ENCODE assay signal across 1 cellular context in the genomic region with DNA sequence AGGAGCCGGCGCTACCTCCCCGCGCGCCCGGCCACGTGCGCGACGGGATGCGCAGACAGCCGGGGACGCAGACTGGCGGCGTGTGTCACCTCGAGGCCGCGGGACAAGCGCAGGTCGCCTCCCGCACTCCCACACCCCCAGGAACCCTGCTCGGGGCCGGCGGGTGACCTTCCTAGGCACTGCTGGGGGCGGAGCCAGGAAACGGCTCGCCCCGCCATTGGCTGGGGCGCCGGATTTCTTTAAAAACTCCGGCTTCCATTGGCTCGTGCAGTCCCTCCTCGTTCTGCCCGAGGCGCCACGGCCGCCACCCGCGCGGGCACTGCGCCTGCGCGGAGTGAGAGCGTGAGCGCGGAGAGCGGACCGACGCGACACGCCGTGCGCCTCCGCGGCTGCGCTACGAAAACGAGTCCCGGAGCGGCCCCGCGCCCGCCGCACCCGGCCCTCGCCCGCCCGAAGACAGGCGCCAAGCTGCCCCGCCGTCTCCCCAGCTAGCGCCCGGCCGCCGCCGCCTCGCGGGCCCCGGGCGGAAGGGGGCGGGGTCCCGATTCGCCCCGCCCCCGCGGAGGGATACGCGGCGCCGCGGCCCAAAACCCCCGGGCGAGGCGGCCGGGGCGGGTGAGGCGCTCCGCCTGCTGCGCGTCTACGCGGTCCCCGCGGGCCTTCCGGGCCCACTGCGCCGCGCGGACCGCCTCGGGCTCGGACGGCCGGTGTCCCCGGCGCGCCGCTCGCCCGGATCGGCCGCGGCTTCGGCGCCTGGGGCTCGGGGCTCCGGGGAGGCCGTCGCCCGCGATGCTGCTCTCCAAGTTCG.
TF ChIP-seq lines count a peak whose summit lies in the region.

TSS of gene PIM3 (plus strand) at position 614 of the 808 bp plus-strand sequence. CDS start at position 790, 176 bp downstream.

TF ChIP-seq in HepG2, 621 proteins besides CTCF, POLR2A, EP300 and RAD21 (continued from another document and continues in another):
- TF ChIP-seq PATZ1 (CRISPR knock-in tag; IDR thresholded peaks at IDR 0.05): peak; percentile 88
- no peak for TF ChIP-seq HMGA1 (CRISPR knock-in tag; conservative IDR thresholded peaks at IDR 0.05)
- peak; percentile 55; the same call in 1 of the 2 replicates for TF ChIP-seq HNF1B (CRISPR knock-in tag; IDR thresholded peaks at IDR 0.05)
- no peak for TF ChIP-seq HHEX (CRISPR knock-in tag; IDR thresholded peaks at IDR 0.05)
- TF ChIP-seq XRCC5 (optimal IDR thresholded peaks at IDR 0.05; ENCODE audit: low read length): no peak
- no peak for TF ChIP-seq ZNF350 (CRISPR knock-in tag; IDR thresholded peaks at IDR 0.05; ENCODE audit: borderline replicate concordance, low read depth)
- no peak; the same call in 1 of the 2 replicates for TF ChIP-seq ZNF552 (CRISPR knock-in tag; IDR thresholded peaks at IDR 0.05; ENCODE audit: borderline replicate concordance)
- no peak for TF ChIP-seq ARID3A (IDR thresholded peaks at IDR 0.05; ENCODE audit: low read depth, low read length)
- TF ChIP-seq SMARCE1 (IDR thresholded peaks at IDR 0.05; ENCODE audit: borderline replicate concordance): no peak
- 0 out of 2 replicates have a peak, but pooled peaks have one; percentile 53 for TF ChIP-seq ZHX1 (CRISPR knock-in tag; IDR thresholded peaks at IDR 0.05; ENCODE audit: low read depth)
- TF ChIP-seq, protein P1, sequence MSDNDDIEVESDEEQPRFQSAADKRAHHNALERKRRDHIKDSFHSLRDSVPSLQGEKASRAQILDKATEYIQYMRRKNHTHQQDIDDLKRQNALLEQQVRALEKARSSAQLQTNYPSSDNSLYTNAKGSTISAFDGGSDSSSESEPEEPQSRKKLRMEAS (IDR thresholded peaks at IDR 0.05): peak; percentile 98
- TF ChIP-seq KLF13 (CRISPR knock-in tag; IDR thresholded peaks at IDR 0.05): no peak
- no peak for TF ChIP-seq MEIS1 (CRISPR knock-in tag; IDR thresholded peaks at IDR 0.05; ENCODE audit: borderline replicate concordance)
- TF ChIP-seq NFKBIZ (CRISPR knock-in tag; IDR thresholded peaks at IDR 0.05): 0 out of 2 replicates have a peak, but pooled peaks have one; percentile 24
- TF ChIP-seq AHR (CRISPR knock-in tag; IDR thresholded peaks at IDR 0.05): no peak
- TF ChIP-seq, protein P2, sequence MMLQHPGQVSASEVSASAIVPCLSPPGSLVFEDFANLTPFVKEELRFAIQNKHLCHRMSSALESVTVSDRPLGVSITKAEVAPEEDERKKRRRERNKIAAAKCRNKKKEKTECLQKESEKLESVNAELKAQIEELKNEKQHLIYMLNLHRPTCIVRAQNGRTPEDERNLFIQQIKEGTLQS (CRISPR knock-in tag; IDR thresholded peaks at IDR 0.05): no peak
- peak; percentile 66; the same call in 1 of the 2 replicates for TF ChIP-seq CREB3 (CRISPR knock-in tag; IDR thresholded peaks at IDR 0.05)
- TF ChIP-seq SALL2 (CRISPR knock-in tag; IDR thresholded peaks at IDR 0.05): peak; percentile 88
- TF ChIP-seq STAT6 (CRISPR knock-in tag; IDR thresholded peaks at IDR 0.05; ENCODE audit: borderline replicate concordance): no peak; the same call in 1 of the 2 replicates
- no peak for TF ChIP-seq ZNF782 (CRISPR knock-in tag; IDR thresholded peaks at IDR 0.05; ENCODE audit: borderline replicate concordance)
- TF ChIP-seq TAF1 (CRISPR knock-in tag; IDR thresholded peaks at IDR 0.05): peak; percentile 73
- TF ChIP-seq, protein P3, sequence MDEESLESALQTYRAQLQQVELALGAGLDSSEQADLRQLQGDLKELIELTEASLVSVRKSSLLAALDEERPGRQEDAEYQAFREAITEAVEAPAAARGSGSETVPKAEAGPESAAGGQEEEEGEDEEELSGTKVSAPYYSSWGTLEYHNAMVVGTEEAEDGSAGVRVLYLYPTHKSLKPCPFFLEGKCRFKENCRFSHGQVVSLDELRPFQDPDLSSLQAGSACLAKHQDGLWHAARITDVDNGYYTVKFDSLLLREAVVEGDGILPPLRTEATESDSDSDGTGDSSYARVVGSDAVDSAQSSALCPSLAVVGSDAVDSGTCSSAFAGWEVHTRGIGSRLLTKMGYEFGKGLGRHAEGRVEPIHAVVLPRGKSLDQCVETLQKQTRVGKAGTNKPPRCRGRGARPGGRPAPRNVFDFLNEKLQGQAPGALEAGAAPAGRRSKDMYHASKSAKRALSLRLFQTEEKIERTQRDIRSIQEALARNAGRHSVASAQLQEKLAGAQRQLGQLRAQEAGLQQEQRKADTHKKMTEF (CRISPR knock-in tag; IDR thresholded peaks at IDR 0.05): peak; percentile 89
- no peak for TF ChIP-seq ZNF556 (CRISPR knock-in tag; IDR thresholded peaks at IDR 0.05; ENCODE audit: borderline replicate concordance)
- TF ChIP-seq PCBP1 (IDR thresholded peaks at IDR 0.05; ENCODE audit: borderline replicate concordance, low read depth, low read length): no peak
- no peak for TF ChIP-seq TRAFD1 (CRISPR knock-in tag; IDR thresholded peaks at IDR 0.05; ENCODE audit: borderline replicate concordance)
- no peak for TF ChIP-seq ZNF512B (CRISPR knock-in tag; IDR thresholded peaks at IDR 0.05; ENCODE audit: borderline replicate concordance)
- no peak; the same call in 1 of the 2 replicates for TF ChIP-seq POGZ (CRISPR knock-in tag; IDR thresholded peaks at IDR 0.05)
